ENCODE assay signal across 30 cellular contexts in the genomic region with DNA sequence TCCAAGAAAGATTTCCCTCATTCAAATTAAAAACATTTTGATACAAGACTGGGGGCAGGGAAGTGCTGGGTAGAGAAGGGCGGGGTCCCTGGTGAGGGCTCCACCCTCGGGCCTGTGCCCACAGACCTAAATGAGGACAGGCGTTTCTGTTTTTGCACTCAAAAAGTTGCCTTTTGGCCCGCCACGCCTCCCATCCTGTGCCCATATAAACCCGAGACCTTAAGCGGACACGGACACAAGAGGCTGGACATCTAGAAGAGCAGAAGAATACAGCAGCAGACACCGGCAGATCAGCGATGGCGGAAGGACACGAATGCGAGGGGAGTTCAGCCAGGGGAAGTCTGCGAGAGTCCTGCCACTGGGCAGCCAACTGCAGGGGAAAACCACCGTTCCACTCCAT.
"Had no signal": no experiment of that assay in that cellular context is flagged by ENCODE, and none has a peak within 500 bp of the region (broad histone marks: within the 10 kb centered on the region; RNA-seq: fewer than 3 reads in every experiment).

No MANE protein-coding gene starts in this region.

- H3K9me3 Mint-ChIP-seq: activated CD8-positive, alpha-beta T cell treated with anti-CD3 and anti-CD28 coated beads for 36 hours; activated T-cell treated with anti-CD3 and anti-CD28 coated beads, Interleukin-2, amount 50 U/mL, for 4 hours; activated T-helper 17 cell treated with anti-CD3 and anti-CD28 coated beads, Interleukin-2, amount 50 U/mL, for 72 hours; central memory CD8-positive, alpha-beta T cell; dendritic cell treated with granulocyte-macrophage colony-stimulating factor and Interleukin-4, amounts not matched to agents 40 ng/mL and 50 ng/mL, for 4 days; endodermal cell; WTC11 had no signal

- H3K27me3 ChIP-seq: brain microvascular endothelial cell had no signal

- H3K27ac ChIP-seq: coronary artery, dorsolateral prefrontal cortex, VCaP had no signal

- H3K36me3 ChIP-seq: brain microvascular endothelial cell had no signal

- H3K4me3 Mint-ChIP-seq: activated CD8-positive, alpha-beta T cell treated with anti-CD3 and anti-CD28 coated beads for 36 hours; activated naive CD8-positive, alpha-beta T cell; activated T-cell treated with anti-CD3 and anti-CD28 coated beads, Interleukin-2, amount 50 U/mL, for 4 hours; activated T-helper 17 cell treated with anti-CD3 and anti-CD28 coated beads, Interleukin-2, amount 50 U/mL, for 72 hours; central memory CD8-positive, alpha-beta T cell; dendritic cell treated with granulocyte-macrophage colony-stimulating factor and Interleukin-4, amounts not matched to agents 40 ng/mL and 50 ng/mL, for 4 days; endodermal cell; WTC11 had no signal

- FAIRE-seq: astrocyte, bronchial epithelial cell, frontal cortex had no signal

- H3K36me3 Mint-ChIP-seq: WTC11 had no signal

- H3K4me3 ChIP-seq: coronary artery, dorsolateral prefrontal cortex had no signal

- DNase-seq: activated CD4-positive, alpha-beta T cell treated with anti-CD3 and anti-CD28 coated beads for 48 hours; activated CD4-positive, alpha-beta T cell treated with anti-CD3 and anti-CD28 coated beads, Interleukin-2, amount 50 U/mL, for 1 hour; activated CD4-positive, alpha-beta T cell treated with anti-CD3 and anti-CD28 coated beads, Interleukin-2, amount 50 U/mL, for 48 hours; activated CD8-positive, alpha-beta memory T cell treated with anti-CD3 and anti-CD28 coated beads for 24 hours; activated CD8-positive, alpha-beta T cell treated with anti-CD3 and anti-CD28 coated beads for 36 hours; activated effector memory CD4-positive, alpha-beta T cell treated with Interleukin-2 at 50 U/mL for 16 hours; activated gamma-delta T cell treated with Interleukin-2 at 50 U/mL for 16 hours; activated naive CD4-positive, alpha-beta T cell treated with anti-CD3 and anti-CD28 coated beads, Interleukin-2, amount 50 U/mL, for 16 hours; activated naive CD4-positive, alpha-beta T cell treated with Interleukin-2 at 50 U/mL for 16 hours; activated T-cell treated with anti-CD3 and anti-CD28 coated beads, Interleukin-2, amount 50 U/mL, for 4 hours; amniotic stem cell; anterior cingulate cortex; brain microvascular endothelial cell; dorsolateral prefrontal cortex; effector memory CD4-positive, alpha-beta T cell; endodermal cell; foreskin fibroblast; head of caudate nucleus; T-helper 2 cell had no signal

- H3K27me3 Mint-ChIP-seq: central memory CD8-positive, alpha-beta T cell had no signal

- H3K4me1 Mint-ChIP-seq: activated T-helper 17 cell treated with anti-CD3 and anti-CD28 coated beads, Interleukin-2, amount 50 U/mL, for 72 hours; WTC11 had no signal

- H3K27ac Mint-ChIP-seq: activated CD8-positive, alpha-beta T cell treated with anti-CD3 and anti-CD28 coated beads for 36 hours; activated naive CD8-positive, alpha-beta T cell; activated T-helper 17 cell treated with anti-CD3 and anti-CD28 coated beads, Interleukin-2, amount 50 U/mL, for 72 hours; dendritic cell treated with granulocyte-macrophage colony-stimulating factor and Interleukin-4, amounts not matched to agents 40 ng/mL and 50 ng/mL, for 4 days; endodermal cell; WTC11 had no signal

- ATAC-seq: activated CD8-positive, alpha-beta T cell treated with anti-CD3 and anti-CD28 coated beads for 36 hours; activated T-cell treated with anti-CD3 and anti-CD28 coated beads, Interleukin-2, amount 50 U/mL, for 4 hours; activated T-helper 17 cell treated with anti-CD3 and anti-CD28 coated beads, Interleukin-2, amount 50 U/mL, for 72 hours; esophagus mucosa had no signal
